19 cellular contexts compared by ENCODE assay signal in the genomic region with DNA sequence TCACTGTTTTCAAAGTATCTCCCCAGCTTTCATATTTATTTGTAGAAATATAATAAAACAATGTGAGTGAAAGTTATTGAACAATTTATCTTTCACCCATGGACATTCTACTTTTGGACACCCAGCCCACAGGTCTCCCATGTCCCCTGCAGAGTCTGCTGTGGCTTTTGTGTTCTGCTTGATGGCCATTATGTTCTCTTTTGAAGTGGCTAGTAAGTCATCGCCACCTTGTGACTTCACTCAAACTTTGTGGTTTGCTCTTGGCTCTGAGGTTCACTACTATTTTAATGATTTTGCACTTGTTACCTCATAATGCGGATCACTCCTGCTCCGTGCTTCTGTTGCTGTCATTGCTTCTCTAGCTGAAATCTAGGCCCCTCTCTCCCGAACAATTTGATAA. TPM values are rescaled to one million over a fixed set of nuclear protein-coding genes. Genes with fewer than 3 reads are reported as not detected.
DNase-seq lines count a peak whose midpoint lies in the region; ATAC-seq lines count a peak whose summit lies in the region.
"Had no signal": no experiment of that assay in that cellular context is flagged by ENCODE, and none has a peak within 500 bp of the region (broad histone marks: within the 10 kb centered on the region; RNA-seq: fewer than 3 reads in every experiment).

No MANE protein-coding gene starts in this region.

- DNase-seq in NCI-H2107 treated with DMSO at 0.1 percent for 48 hours (lab: John Stamatoyannopoulos, UW; ENCODE audit: unreplicated experiment) = peak; percentile 0
- no peak for DNase-seq in NCI-H2107 (lab: John Stamatoyannopoulos, UW)
- peak; percentile 18 for DNase-seq in renal cortical epithelial cell (ENCODE audit: low read depth)
- no peak for DNase-seq in activated CD4-positive, alpha-beta T cell treated with anti-CD3 and anti-CD28 coated beads, Interleukin-2, amount 10 ng/mL, durations not matched to agents 24 days and 14 days
- no peak for DNase-seq in stimulated activated CD4-positive, alpha-beta T cell treated with anti-CD3 and anti-CD28 coated beads, Interleukin-2, amount 100 ng/mL, for 48 hours
- no peak for DNase-seq in stimulated activated naive CD8-positive, alpha-beta T cell treated with anti-CD3 and anti-CD28 coated beads, Interleukin-15, amount 100 ng/mL, for 72 hours
- DNase-seq: activated CD8-positive, alpha-beta T cell treated with anti-CD3 and anti-CD28 coated beads, Interleukin-2, amount 10 ng/mL, durations not matched to agents 7 days and 5 days; CD4-positive, CD25-positive, alpha-beta regulatory T cell; dermis blood vessel endothelial cell; hippocampal formation; left cardiac atrium; NCI-H187 treated with DMSO at 0.1 percent for 48 hours; NCI-H69; pancreas had no signal

- ATAC-seq in HG02588 (IDR thresholded peaks at IDR 0.05; ENCODE audit: unreplicated experiment) = peak; percentile 39
- peak; percentile 25 for ATAC-seq in HG03575 (IDR thresholded peaks at IDR 0.05; ENCODE audit: extremely low read depth, insufficient number of reproducible peaks, low FRiP score, unreplicated experiment)
- ATAC-seq in stimulated activated naive CD8-positive, alpha-beta T cell treated with anti-CD3 and anti-CD28 coated beads, Interleukin-15, amount 100 ng/mL, for 72 hours = no peak
- ATAC-seq: activated CD8-positive, alpha-beta T cell treated with anti-CD3 and anti-CD28 coated beads, Interleukin-2, amount 10 ng/mL, durations not matched to agents 7 days and 5 days; left cardiac atrium; pancreas had no signal

- intact Hi-C loops in activated CD4-positive, alpha-beta T cell treated with anti-CD3 and anti-CD28 coated beads, Interleukin-2, amount 10 ng/mL, durations not matched to agents 24 days and 14 days (cut with micrococcal nuclease) = no loop called here

- H3K36me3 Mint-ChIP-seq in activated CD4-positive, alpha-beta T cell treated with anti-CD3 and anti-CD28 coated beads, Interleukin-2, amount 10 ng/mL, durations not matched to agents 24 days and 14 days (ENCODE audit: low read depth) = no peaks in the 10 kb centered on the region
- H3K36me3 Mint-ChIP-seq: CD4-positive, CD25-positive, alpha-beta regulatory T cell had no signal

- H3K9me3 Mint-ChIP-seq in activated CD4-positive, alpha-beta T cell treated with anti-CD3 and anti-CD28 coated beads, Interleukin-2, amount 10 ng/mL, durations not matched to agents 24 days and 14 days = no peaks in the 10 kb centered on the region
- H3K9me3 Mint-ChIP-seq in stimulated activated naive CD8-positive, alpha-beta T cell treated with anti-CD3 and anti-CD28 coated beads, Interleukin-15, amount 100 ng/mL, for 72 hours = peaks cover 5% of the 10 kb centered on the region in 2 donors

- H3K4me3 Mint-ChIP-seq in activated CD4-positive, alpha-beta T cell treated with anti-CD3 and anti-CD28 coated beads, Interleukin-2, amount 10 ng/mL, durations not matched to agents 24 days and 14 days = no peak overlapping the region
- no peak overlapping the region for H3K4me3 Mint-ChIP-seq in stimulated activated naive CD8-positive, alpha-beta T cell treated with anti-CD3 and anti-CD28 coated beads, Interleukin-15, amount 100 ng/mL, for 72 hours
- H3K4me3 Mint-ChIP-seq: activated CD8-positive, alpha-beta T cell treated with anti-CD3 and anti-CD28 coated beads, Interleukin-2, amount 10 ng/mL, durations not matched to agents 7 days and 5 days; CD4-positive, CD25-positive, alpha-beta regulatory T cell had no signal

- no peaks in the 10 kb centered on the region for H3K27me3 Mint-ChIP-seq in activated CD4-positive, alpha-beta T cell treated with anti-CD3 and anti-CD28 coated beads, Interleukin-2, amount 10 ng/mL, durations not matched to agents 24 days and 14 days
- H3K27me3 Mint-ChIP-seq in stimulated activated naive CD8-positive, alpha-beta T cell treated with anti-CD3 and anti-CD28 coated beads, Interleukin-15, amount 100 ng/mL, for 72 hours = no peaks in the 10 kb centered on the region
- H3K27me3 Mint-ChIP-seq: CD4-positive, CD25-positive, alpha-beta regulatory T cell had no signal

- no peak overlapping the region for H3K27ac Mint-ChIP-seq in activated CD4-positive, alpha-beta T cell treated with anti-CD3 and anti-CD28 coated beads, Interleukin-2, amount 10 ng/mL, durations not matched to agents 24 days and 14 days
- H3K27ac Mint-ChIP-seq in stimulated activated naive CD8-positive, alpha-beta T cell treated with anti-CD3 and anti-CD28 coated beads, Interleukin-15, amount 100 ng/mL, for 72 hours = no peak overlapping the region
- H3K27ac Mint-ChIP-seq: activated CD8-positive, alpha-beta T cell treated with anti-CD3 and anti-CD28 coated beads, Interleukin-2, amount 10 ng/mL, durations not matched to agents 7 days and 5 days; CD4-positive, CD25-positive, alpha-beta regulatory T cell had no signal

- peaks cover 10% of the 10 kb centered on the region for H3K4me1 Mint-ChIP-seq in activated CD4-positive, alpha-beta T cell treated with anti-CD3 and anti-CD28 coated beads, Interleukin-2, amount 10 ng/mL, durations not matched to agents 24 days and 14 days
- H3K4me1 Mint-ChIP-seq in stimulated activated naive CD8-positive, alpha-beta T cell treated with anti-CD3 and anti-CD28 coated beads, Interleukin-15, amount 100 ng/mL, for 72 hours = no peaks in the 10 kb centered on the region

RNA-seq across cellular contexts. Expression of a gene that starts 10.2 kb away (rescaled TPM):
- total RNA-seq in renal cortical epithelial cell = not detected in 2 replicates
- total RNA-seq in activated CD4-positive, alpha-beta T cell treated with anti-CD3 and anti-CD28 coated beads, Interleukin-2, amount 10 ng/mL, durations not matched to agents 24 days and 14 days = not detected in 2 replicates
- total RNA-seq: activated CD8-positive, alpha-beta T cell treated with anti-CD3 and anti-CD28 coated beads, Interleukin-2, amount 10 ng/mL, durations not matched to agents 7 days and 5 days; CD4-positive, CD25-positive, alpha-beta regulatory T cell; dermis blood vessel endothelial cell; left cardiac atrium; mucosa of gallbladder; pancreas; smooth muscle cell; subcutaneous adipose tissue had no signal

RNA-seq across cellular contexts. Expression of a gene that starts 15.6 kb away (rescaled TPM):
- not detected in 2 replicates for total RNA-seq in renal cortical epithelial cell
- not detected in 2 replicates for total RNA-seq in activated CD4-positive, alpha-beta T cell treated with anti-CD3 and anti-CD28 coated beads, Interleukin-2, amount 10 ng/mL, durations not matched to agents 24 days and 14 days
- total RNA-seq: activated CD8-positive, alpha-beta T cell treated with anti-CD3 and anti-CD28 coated beads, Interleukin-2, amount 10 ng/mL, durations not matched to agents 7 days and 5 days; CD4-positive, CD25-positive, alpha-beta regulatory T cell; dermis blood vessel endothelial cell; left cardiac atrium; mucosa of gallbladder; pancreas; smooth muscle cell; subcutaneous adipose tissue had no signal

RNA-seq across cellular contexts. Expression of a gene that starts 42.2 kb away (rescaled TPM):
- total RNA-seq in renal cortical epithelial cell = not detected in 2 replicates
- total RNA-seq in activated CD4-positive, alpha-beta T cell treated with anti-CD3 and anti-CD28 coated beads, Interleukin-2, amount 10 ng/mL, durations not matched to agents 24 days and 14 days = not detected in 2 replicates
- total RNA-seq: activated CD8-positive, alpha-beta T cell treated with anti-CD3 and anti-CD28 coated beads, Interleukin-2, amount 10 ng/mL, durations not matched to agents 7 days and 5 days; CD4-positive, CD25-positive, alpha-beta regulatory T cell; dermis blood vessel endothelial cell; left cardiac atrium; mucosa of gallbladder; pancreas; smooth muscle cell; subcutaneous adipose tissue had no signal

Comparison
In these comparisons a context has a peak if more than half of its experiments do, and no peak if none do; other contexts are left out.
1. DNase-seq: peak in NCI-H2107 treated with DMSO at 0.1 percent for 48 hours (single experiment) and renal cortical epithelial cell (single experiment); none in NCI-H2107 (single experiment), activated CD4-positive, alpha-beta T cell treated with anti-CD3 and anti-CD28 coated beads, Interleukin-2, amount 10 ng/mL, durations not matched to agents 24 days and 14 days (single experiment), stimulated activated CD4-positive, alpha-beta T cell treated with anti-CD3 and anti-CD28 coated beads, Interleukin-2, amount 100 ng/mL, for 48 hours (0 of 2) and stimulated activated naive CD8-positive, alpha-beta T cell treated with anti-CD3 and anti-CD28 coated beads, Interleukin-15, amount 100 ng/mL, for 72 hours (0 of 2).